ENCODE assay signal across 9 cellular contexts in genomic region chr14:41605550-41606248, GRCh38. TPM values are rescaled to one million over a fixed set of nuclear protein-coding genes. Genes with fewer than 3 reads are reported as not detected.
DNase-seq lines count a peak whose midpoint lies in the region; ATAC-seq and TF ChIP-seq lines count a peak whose summit lies in the region.
"Had no signal": no experiment of that assay in that cellular context is flagged by ENCODE, and none has a peak within 500 bp of the region (broad histone marks: within the 10 kb centered on the region; RNA-seq: fewer than 3 reads in every experiment).

No MANE protein-coding gene starts in this region.

- H3K27ac Mint-ChIP-seq in activated T-cell treated with anti-CD3 and anti-CD28 coated beads, Interleukin-2, amount 50 U/mL, for 72 hours = no peak overlapping the region

- H3K27me3 Mint-ChIP-seq in activated T-cell treated with anti-CD3 and anti-CD28 coated beads, Interleukin-2, amount 50 U/mL, for 72 hours (ENCODE audit: low read depth) = peaks cover 69% of the 10 kb centered on the region

- H3K4me3 ChIP-seq in breast epithelium = peak overlapping the region; percentile 55 to 86 (median 61)
- H3K4me3 ChIP-seq in mammary epithelial cell (replicated peaks in 1 of 3; ENCODE audit: insufficient read depth in 1 of 3, low read depth in 2 of 3, low read length in 3 of 3) = no peak overlapping the region
- peak overlapping the region; percentile 93 for H3K4me3 ChIP-seq in hepatocyte
- peak overlapping the region; percentile 78 for H3K4me3 ChIP-seq in skeletal muscle cell (ENCODE audit: low read depth, low read length)

- H3K79me2 ChIP-seq in mammary epithelial cell (ENCODE audit: insufficient read depth, low read length) (no peaks in the 10 kb centered on the region), hepatocyte (peaks cover 24% of the 10 kb centered on the region)

- intact Hi-C loops in breast epithelium (cut with DNase I; ENCODE audit: low total_unique reads) = no loop called here
- intact Hi-C loops in mammary epithelial cell (cut with micrococcal nuclease) = no loop called here

- no TSS peak for BruUV-seq in mammary epithelial cell (replicated peaks; lab: Mats Ljungman, UMichigan)

- H4K20me1 ChIP-seq in mammary epithelial cell (ENCODE audit: insufficient read depth, low read length) (no peaks in the 10 kb centered on the region), hepatocyte (ENCODE audit: insufficient read depth, poor library complexity, severe bottlenecking) (no peaks in the 10 kb centered on the region)

- DNase-seq in breast epithelium (ENCODE audit: low spot score in 2 of 2) (no peak), mammary epithelial cell (no peak), hepatocyte (ENCODE audit: low spot score) (peak; percentile 56), skeletal muscle cell (ENCODE audit: low read depth) (no peak), GM10248 (ENCODE audit: extremely low spot score) (no peak), OCI-M2 (lab: John Stamatoyannopoulos, UW; ENCODE audit: unreplicated experiment) (no peak)
- DNase-seq in activated T-cell treated with anti-CD3 and anti-CD28 coated beads, Interleukin-2, amount 50 U/mL, for 72 hours = no peak
- no peak for DNase-seq in stimulated activated naive CD4-positive, alpha-beta T cell (lab: John Stamatoyannopoulos, UW)

- POLR2A ChIA-PET in GM10248 (lab: Yijun Ruan, JAX) = no interaction called here

- H3K4me3 Mint-ChIP-seq in activated T-cell treated with anti-CD3 and anti-CD28 coated beads, Interleukin-2, amount 50 U/mL, for 72 hours = peak overlapping the region; percentile 63 to 78

- H3K27me3 ChIP-seq in breast epithelium (peaks cover 0 to 50% of the 10 kb centered on the region in 2 donors), mammary epithelial cell (ENCODE audit: insufficient read depth, low read length) (peaks cover 44% of the 10 kb centered on the region), hepatocyte (peaks cover 34% of the 10 kb centered on the region)

- in situ Hi-C loops in mammary epithelial cell (cut with MboI; ENCODE audit: low sequenced_read_pairs in 2 of 2) = no loop called here

- no peak for TF ChIP-seq CTCF in breast epithelium (IDR thresholded peaks at IDR 0.05)
- no peak for TF ChIP-seq CTCF in mammary epithelial cell (conservative IDR thresholded peaks at IDR 0.05 in 1 of 2, IDR thresholded peaks at IDR 0.05 in 1 of 2; ENCODE audit: extremely low read depth in 1 of 2, insufficient read depth in 1 of 2, low read depth in 1 of 2, low read length in 2 of 2)
- TF ChIP-seq CTCF in hepatocyte (IDR thresholded peaks at IDR 0.05; ENCODE audit: poor library complexity) = no peak
- TF ChIP-seq CTCF in GM10248 (IDR thresholded peaks at IDR 0.05; ENCODE audit: control extremely low read depth, extremely low read depth, low read depth, missing control alignments) = no peak

- peaks cover 36% of the 10 kb centered on the region for H3K4me1 Mint-ChIP-seq in activated T-cell treated with anti-CD3 and anti-CD28 coated beads, Interleukin-2, amount 50 U/mL, for 72 hours (ENCODE audit: low read depth)

- ATAC-seq in activated T-cell treated with anti-CD3 and anti-CD28 coated beads, Interleukin-2, amount 50 U/mL, for 72 hours (replicated peaks in 1 of 2) = peak; percentile 20 to 23

- CTCF ChIA-PET in mammary epithelial cell (lab: Charles Lee; ENCODE audit: low non-redundant PET) (no interaction called here), GM10248 (lab: Yijun Ruan, JAX) (interaction anchor here (0.8 kb wide), 1 partner anchor 13 kb away, joined by 3 read pairs; no protein-coding TSS in a partner anchor)

- WGBS in mammary epithelial cell (ENCODE audit: low coverage, missing lambda C conversion rate) = 5% methylated on average over 11 of the region's 23 CpGs
- WGBS in hepatocyte (ENCODE audit: low lambda C conversion rate, missing lambda C conversion rate) = 2% methylated on average over 23 of the region's 23 CpGs

- peaks cover 5 to 6% of the 10 kb centered on the region in 2 donors for H3K4me1 ChIP-seq in breast epithelium
- H3K4me1 ChIP-seq in mammary epithelial cell (ENCODE audit: insufficient read depth, low read length) = peaks cover 4% of the 10 kb centered on the region
- H3K4me1 ChIP-seq in hepatocyte (ENCODE audit: insufficient read depth) = peaks cover 5% of the 10 kb centered on the region

- no peak overlapping the region for H2AFZ ChIP-seq in mammary epithelial cell (ENCODE audit: low read depth, low read length)
- peak overlapping the region; percentile 97 for H2AFZ ChIP-seq in hepatocyte

- TF ChIP-seq POLR2A in breast epithelium (IDR thresholded peaks at IDR 0.05) = no peak

- no peaks in the 10 kb centered on the region for H3K9me3 Mint-ChIP-seq in activated T-cell treated with anti-CD3 and anti-CD28 coated beads, Interleukin-2, amount 50 U/mL, for 72 hours

- H3K4me2 ChIP-seq in mammary epithelial cell (ENCODE audit: insufficient read depth, low read depth, low read length) = no peak overlapping the region
- H3K4me2 ChIP-seq in hepatocyte = peak overlapping the region; percentile 92

- H3K36me3 ChIP-seq in breast epithelium (no peaks in the 10 kb centered on the region), mammary epithelial cell (ENCODE audit: insufficient read depth, low read length) (no peaks in the 10 kb centered on the region), hepatocyte (replicated peaks; ENCODE audit: insufficient read depth, low read depth) (no peaks in the 10 kb centered on the region)

- H3K27ac ChIP-seq in breast epithelium (peak overlapping the region; percentile 57 to 92), mammary epithelial cell (ENCODE audit: insufficient read depth, low read depth, low read length) (no peak overlapping the region), hepatocyte (peak overlapping the region; percentile 89)

- H3K36me3 Mint-ChIP-seq in activated T-cell treated with anti-CD3 and anti-CD28 coated beads, Interleukin-2, amount 50 U/mL, for 72 hours (ENCODE audit: insufficient read depth in 2 of 2) = peaks cover 0 to 2% of the 10 kb centered on the region in 2 donors

- no peaks in the 10 kb centered on the region for H3K9me3 ChIP-seq in breast epithelium
- H3K9me3 ChIP-seq in mammary epithelial cell (replicated peaks; ENCODE audit: insufficient read depth, low read length) = no peaks in the 10 kb centered on the region
- H3K9me3 ChIP-seq in hepatocyte (ENCODE audit: low read depth) = no peaks in the 10 kb centered on the region

- H3K9me2 ChIP-seq in hepatocyte (replicated peaks; ENCODE audit: insufficient read depth) = no peaks in the 10 kb centered on the region

- dilution Hi-C loops in mammary epithelial cell (cut with HindIII; ENCODE audit: low sequenced_read_pairs) = no loop called here

- no peak overlapping the region for H3K9ac ChIP-seq in mammary epithelial cell (ENCODE audit: insufficient read depth, low read length)

RNA-seq across cellular contexts. Expression of gene LRFN5, which starts 1.0 kb away (rescaled TPM):
- total RNA-seq in breast epithelium (1 to 10 TPM; 1.4 to 5.2 (median 3.2) TPM), mammary epithelial cell (under 1 TPM in 1 of 2 donors, not detected in 1; 0.33 TPM), hepatocyte (8.7 and 8.8 TPM in 2 replicates)
- polyA plus RNA-seq in mammary epithelial cell (not detected), hepatocyte (1.8 and 3.3 TPM in 2 replicates)
- not detected for polyA minus RNA-seq in mammary epithelial cell
- total RNA-seq in activated T-cell treated with anti-CD3 and anti-CD28 coated beads, Interleukin-2, amount 50 U/mL, for 72 hours = not detected
- total RNA-seq: T-helper 2 cell treated with Interferon-gamma antibody and Interleukin-4, amounts not matched to agents 100 ng/mL and 5 ng/mL, for 36 hours had no signal

Comparison
In these comparisons a context has a peak if more than half of its experiments do, and no peak if none do; other contexts are left out.
1. H3K4me3 ChIP-seq: peak in breast epithelium (3 of 3), hepatocyte (single experiment) and skeletal muscle cell (single experiment); none in mammary epithelial cell (0 of 3).